ENCODE assay signal across 16 cellular contexts in genomic region chr1:26690576-26691031, GRCh38. TPM values are rescaled to one million over a fixed set of nuclear protein-coding genes. Genes with fewer than 3 reads are reported as not detected.
DNase-seq lines count a peak whose midpoint lies in the region; ATAC-seq and TF ChIP-seq lines count a peak whose summit lies in the region.
"Had no signal": no experiment of that assay in that cellular context is flagged by ENCODE, and none has a peak within 500 bp of the region (broad histone marks: within the 10 kb centered on the region; RNA-seq: fewer than 3 reads in every experiment).

No MANE protein-coding gene starts in this region.

- H3K36me3 ChIP-seq in PC-3 (ENCODE audit: low read depth, low read length) (no peaks in the 10 kb centered on the region), thyroid gland (no peaks in the 10 kb centered on the region)
- H3K36me3 ChIP-seq: vagina had no signal

- H3K27me3 ChIP-seq in PC-3 (ENCODE audit: low read length) (no peaks in the 10 kb centered on the region), thyroid gland (no peaks in the 10 kb centered on the region)
- H3K27me3 ChIP-seq: vagina had no signal

- no peaks in the 10 kb centered on the region for H3K9me3 Mint-ChIP-seq in activated naive CD4-positive, alpha-beta T cell treated with anti-CD3 and anti-CD28 coated beads, Interleukin-2, amount 10 ng/mL, durations not matched to agents 7 days and 5 days
- no peaks in the 10 kb centered on the region for H3K9me3 Mint-ChIP-seq in activated naive CD4-positive, alpha-beta T cell treated with anti-CD3 and anti-CD28 coated beads, Interleukin-2, amount 50 U/mL, for 72 hours
- no peaks in the 10 kb centered on the region for H3K9me3 Mint-ChIP-seq in activated T-cell treated with anti-CD3 and anti-CD28 coated beads, Interleukin-2, amount 50 U/mL, for 24 hours
- H3K9me3 Mint-ChIP-seq: activated B cell treated with CpG ODN at 0.5 μM for 24 hours had no signal

- peaks cover 4% of the 10 kb centered on the region for H3K27me3 Mint-ChIP-seq in activated naive CD4-positive, alpha-beta T cell treated with anti-CD3 and anti-CD28 coated beads, Interleukin-2, amount 10 ng/mL, durations not matched to agents 7 days and 5 days
- H3K27me3 Mint-ChIP-seq in activated T-cell treated with anti-CD3 and anti-CD28 coated beads, Interleukin-2, amount 50 U/mL, for 24 hours: no peaks in the 10 kb centered on the region
- H3K27me3 Mint-ChIP-seq: activated B cell treated with CpG ODN at 0.5 μM for 24 hours had no signal

- no peaks in the 10 kb centered on the region for H4K20me1 ChIP-seq in PC-3 (ENCODE audit: low read length)

- no peak overlapping the region for H3K9ac ChIP-seq in PC-3 (ENCODE audit: low read length)

- no peak for TF ChIP-seq CTCF in PC-3 (conservative IDR thresholded peaks at IDR 0.05; ENCODE audit: low read depth, low read length)
- no peak for TF ChIP-seq CTCF in thyroid gland (IDR thresholded peaks at IDR 0.05)

- H3K4me3 ChIP-seq in PC-3 (ENCODE audit: low read length): no peak overlapping the region
- no peak overlapping the region for H3K4me3 ChIP-seq in thyroid gland (replicated peaks in 1 of 3)
- H3K4me3 ChIP-seq: vagina had no signal

- H3K9me3 ChIP-seq in PC-3 (ENCODE audit: low read length) (no peaks in the 10 kb centered on the region), thyroid gland (no peaks in the 10 kb centered on the region)
- H3K9me3 ChIP-seq: vagina had no signal

- H3K79me2 ChIP-seq in PC-3 (ENCODE audit: low read length): peaks cover 18% of the 10 kb centered on the region

- H3K4me1 ChIP-seq in PC-3 (ENCODE audit: insufficient read depth, low read length): peaks cover 27% of the 10 kb centered on the region
- H3K4me1 ChIP-seq in thyroid gland: peaks cover 39 to 46% of the 10 kb centered on the region in 2 donors

- H3K36me3 Mint-ChIP-seq in activated naive CD4-positive, alpha-beta T cell treated with anti-CD3 and anti-CD28 coated beads, Interleukin-2, amount 10 ng/mL, durations not matched to agents 7 days and 5 days: no peaks in the 10 kb centered on the region
- H3K36me3 Mint-ChIP-seq in activated naive CD4-positive, alpha-beta T cell treated with anti-CD3 and anti-CD28 coated beads, Interleukin-2, amount 50 U/mL, for 72 hours: peaks cover 0 to 22% of the 10 kb centered on the region in 2 donors
- peaks cover 3% of the 10 kb centered on the region for H3K36me3 Mint-ChIP-seq in activated T-cell treated with anti-CD3 and anti-CD28 coated beads, Interleukin-2, amount 50 U/mL, for 24 hours (ENCODE audit: low read depth)

- POLR2A ChIA-PET in PC-3 (lab: Charles Lee; ENCODE audit: unreplicated experiment): no interaction called here

- H3K27ac ChIP-seq in PC-3 (ENCODE audit: low read length) (no peak overlapping the region), thyroid gland (peak overlapping the region in 2 of 3 donors; percentile 19 to 97)
- H3K27ac ChIP-seq: vagina had no signal

- H2AFZ ChIP-seq in PC-3 (ENCODE audit: low read length): peak overlapping the region; percentile 71

- H3K4me2 ChIP-seq in PC-3 (ENCODE audit: low read length): no peak overlapping the region

- no TSS peak for BruUV-seq in PC-3 (replicated peaks; lab: Mats Ljungman, UMichigan)

- no peak for TF ChIP-seq POLR2A in thyroid gland (IDR thresholded peaks at IDR 0.05)

- H3K4me1 Mint-ChIP-seq in activated naive CD4-positive, alpha-beta T cell treated with anti-CD3 and anti-CD28 coated beads, Interleukin-2, amount 10 ng/mL, durations not matched to agents 7 days and 5 days: peaks cover 29% of the 10 kb centered on the region
- peaks cover 42% of the 10 kb centered on the region for H3K4me1 Mint-ChIP-seq in activated T-cell treated with anti-CD3 and anti-CD28 coated beads, Interleukin-2, amount 50 U/mL, for 24 hours (ENCODE audit: low read depth)

- H3K27ac Mint-ChIP-seq in activated naive CD4-positive, alpha-beta T cell treated with anti-CD3 and anti-CD28 coated beads, Interleukin-2, amount 10 ng/mL, durations not matched to agents 7 days and 5 days: peak overlapping the region; percentile 11
- H3K27ac Mint-ChIP-seq in activated naive CD4-positive, alpha-beta T cell treated with anti-CD3 and anti-CD28 coated beads, Interleukin-2, amount 50 U/mL, for 72 hours: no peak overlapping the region
- H3K27ac Mint-ChIP-seq in activated T-cell treated with anti-CD3 and anti-CD28 coated beads, Interleukin-2, amount 50 U/mL, for 24 hours: no peak overlapping the region

- no peak overlapping the region for H3K4me3 Mint-ChIP-seq in activated naive CD4-positive, alpha-beta T cell treated with anti-CD3 and anti-CD28 coated beads, Interleukin-2, amount 10 ng/mL, durations not matched to agents 7 days and 5 days
- no peak overlapping the region for H3K4me3 Mint-ChIP-seq in activated T-cell treated with anti-CD3 and anti-CD28 coated beads, Interleukin-2, amount 50 U/mL, for 24 hours
- H3K4me3 Mint-ChIP-seq: activated B cell treated with CpG ODN at 0.5 μM for 24 hours had no signal

- no peak for DNase-seq in activated naive CD4-positive, alpha-beta T cell treated with anti-CD3 and anti-CD28 coated beads, Interleukin-2, amount 10 ng/mL, durations not matched to agents 7 days and 5 days
- DNase-seq in activated naive CD4-positive, alpha-beta T cell treated with anti-CD3 and anti-CD28 coated beads, Interleukin-2, amount 50 U/mL, for 72 hours (ENCODE audit: low spot score in 2 of 2): no peak
- DNase-seq in PC-3 (no peak), fibroblast of peridontal ligament (ENCODE audit: extremely low read depth) (peak; percentile 47), thyroid gland (no peak), sciatic nerve (ENCODE audit: low spot score) (no peak)
- DNase-seq in activated T-cell treated with anti-CD3 and anti-CD28 coated beads, Interleukin-2, amount 50 U/mL, for 24 hours: no peak
- DNase-seq: activated B cell treated with CpG ODN at 0.5 μM for 24 hours, amygdala, left colon, MM.1S, NCI-H524, occipital lobe, SHP77 treated with DMSO at 0.1 percent for 48 hours had no signal

- CTCF ChIA-PET in activated naive CD4-positive, alpha-beta T cell treated with anti-CD3 and anti-CD28 coated beads, Interleukin-2, amount 10 ng/mL, durations not matched to agents 7 days and 5 days (lab: Charles Lee): interaction anchor here (3.6 kb wide), 1 partner anchor 14 kb away, joined by 28 read pairs; no protein-coding TSS in a partner anchor
- CTCF ChIA-PET in PC-3 (lab: Charles Lee): no interaction called here

- H3F3A ChIP-seq in PC-3 (ENCODE audit: low read length, unreplicated experiment): no peaks in the 10 kb centered on the region

- no peaks in the 10 kb centered on the region for H3K9me2 ChIP-seq in PC-3 (replicated peaks; ENCODE audit: low read length)

- ATAC-seq in activated naive CD4-positive, alpha-beta T cell treated with anti-CD3 and anti-CD28 coated beads, Interleukin-2, amount 50 U/mL, for 72 hours: no peak
- ATAC-seq in PC-3 (no peak), sciatic nerve (no peak), HG02840 (IDR thresholded peaks at IDR 0.05; ENCODE audit: low FRiP score, unreplicated experiment) (no peak)
- ATAC-seq: left colon had no signal

- intact Hi-C loops in PC-3 (cut with micrococcal nuclease) (loop anchor here (10.0 kb wide), 1 partner anchor 174 kb away; the partner anchor contains the start of gene SFN), thyroid gland (cut with DNase I) (no loop called here), sciatic nerve (cut with DNase I) (no loop called here)

RNA-seq across cellular contexts. Expression of gene ARID1A, which starts 5.2 kb away (rescaled TPM):
- total RNA-seq in activated naive CD4-positive, alpha-beta T cell treated with anti-CD3 and anti-CD28 coated beads, Interleukin-2, amount 50 U/mL, for 72 hours: 100 to 1,000 TPM; 110 to 116 TPM
- total RNA-seq in PC-3 (2014; rRNA removed): 43.8 and 78.0 TPM in 2 replicates
- total RNA-seq in thyroid gland: 10 to 100 TPM; 44.1 to 97.3 (median 78.4) TPM
- total RNA-seq in sciatic nerve: 83.8 TPM
